In genomic region chr10:490891-491571, GRCh38 we compare ENCODE assay signal across 12 cellular contexts.
DNase-seq lines count a peak whose midpoint lies in the region; ATAC-seq lines count a peak whose summit lies in the region.
"Had no signal": no experiment of that assay in that cellular context is flagged by ENCODE, and none has a peak within 500 bp of the region (broad histone marks: within the 10 kb centered on the region; RNA-seq: fewer than 3 reads in every experiment).

No MANE protein-coding gene starts in this region.

- peak overlapping the region; percentile 66 for H3K27ac ChIP-seq in subcutaneous abdominal adipose tissue (ENCODE audit: low read depth, low read length)
- H3K27ac ChIP-seq: SJCRH30 had no signal

- H3K4me3 ChIP-seq in subcutaneous abdominal adipose tissue (ENCODE audit: low read depth in 1 of 5, low read length in 5 of 5) = peak overlapping the region in 4 of 5 donors; percentile 13 to 51 (median 27)
- H3K4me3 ChIP-seq: SJCRH30 had no signal

- DNase-seq in LHCN-M2 (ENCODE audit: low read depth) = peak; percentile 39
- peak; percentile 83 for DNase-seq in fibroblast of gingiva (ENCODE audit: low read depth)
- peak; percentile 86 for DNase-seq in medulla oblongata (ENCODE audit: extremely low spot score)
- DNase-seq in activated CD8-positive, alpha-beta memory T cell treated with anti-CD3 and anti-CD28 coated beads, Interleukin-2, amount 50 U/mL, for 48 hours = no peak
- no peak for DNase-seq in NCI-H2107 treated with DMSO at 0.1 percent for 48 hours (lab: John Stamatoyannopoulos, UW; ENCODE audit: unreplicated experiment)
- DNase-seq in LoVo (ENCODE audit: low spot score) = no peak
- DNase-seq: activated CD8-positive, alpha-beta memory T cell treated with anti-CD3 and anti-CD28 coated beads, Interleukin-2, amount 10 ng/mL, durations not matched to agents 7 days and 5 days; naive thymus-derived CD4-positive, alpha-beta T cell; NCI-H1105; SJCRH30 had no signal

- no peaks in the 10 kb centered on the region for H3K27me3 ChIP-seq in subcutaneous abdominal adipose tissue (ENCODE audit: control insufficient read depth in 5 of 5, insufficient read depth in 4 of 5, low read length in 5 of 5)
- H3K27me3 ChIP-seq: SJCRH30 had no signal

- peak overlapping the region in 3 of 5 donors; percentile 21 to 54 (median 51) for H3K9ac ChIP-seq in subcutaneous abdominal adipose tissue (ENCODE audit: low read length in 5 of 5)

- peaks cover 11 to 39% (median 33%) of the 10 kb centered on the region in 5 donors for H3K4me1 ChIP-seq in subcutaneous abdominal adipose tissue (ENCODE audit: control insufficient read depth in 5 of 5, insufficient read depth in 5 of 5, low read length in 5 of 5)
- H3K4me1 ChIP-seq: SJCRH30 had no signal

- ATAC-seq in HG03469 (IDR thresholded peaks at IDR 0.05; ENCODE audit: unreplicated experiment) = no peak
- ATAC-seq: activated CD8-positive, alpha-beta memory T cell treated with anti-CD3 and anti-CD28 coated beads, Interleukin-2, amount 10 ng/mL, durations not matched to agents 7 days and 5 days; naive thymus-derived CD4-positive, alpha-beta T cell had no signal

- no peaks in the 10 kb centered on the region for H3K9me3 ChIP-seq in subcutaneous abdominal adipose tissue (ENCODE audit: control insufficient read depth in 5 of 5, low read length in 5 of 5)
- H3K9me3 ChIP-seq: SJCRH30 had no signal

- H3K36me3 ChIP-seq in subcutaneous abdominal adipose tissue (ENCODE audit: control insufficient read depth in 5 of 5, insufficient read depth in 5 of 5, low read length in 5 of 5) = no peaks in the 10 kb centered on the region
- H3K36me3 ChIP-seq: SJCRH30 had no signal

Comparison
In these comparisons a context has a peak if more than half of its experiments do, and no peak if none do; other contexts are left out.
1. DNase-seq: peak in LHCN-M2 (single experiment), fibroblast of gingiva (single experiment) and medulla oblongata (single experiment); none in activated CD8-positive, alpha-beta memory T cell treated with anti-CD3 and anti-CD28 coated beads, Interleukin-2, amount 50 U/mL, for 48 hours (single experiment), NCI-H2107 treated with DMSO at 0.1 percent for 48 hours (single experiment) and LoVo (single experiment).